Comparison of ENCODE assay signal across 31 cellular contexts in genomic region chr11:94002226-94002625, GRCh38. TPM values are rescaled to one million over a fixed set of nuclear protein-coding genes. Genes with fewer than 3 reads are reported as not detected.
DNase-seq lines count a peak whose midpoint lies in the region; ATAC-seq and TF ChIP-seq lines count a peak whose summit lies in the region.
"Had no signal": no experiment of that assay in that cellular context is flagged by ENCODE, and none has a peak within 500 bp of the region (broad histone marks: within the 10 kb centered on the region; RNA-seq: fewer than 3 reads in every experiment).

No MANE protein-coding gene starts in this region.

- no peak overlapping the region for H3K23ac ChIP-seq in IMR-90 (ENCODE audit: low read depth, low read length)

- H4K20me1 ChIP-seq in IMR-90 (ENCODE audit: insufficient read depth, low read length) = no peaks in the 10 kb centered on the region

- H3K27me3 ChIP-seq in IMR-90 (ENCODE audit: control insufficient read depth, insufficient read depth, low read length) = no peaks in the 10 kb centered on the region
- H3K27me3 ChIP-seq: gastrocnemius medialis, testis had no signal

- no peak overlapping the region for H2BK120ac ChIP-seq in IMR-90 (ENCODE audit: low read depth, low read length)

- no CpG with 5 or more reads among the region's 2 CpGs for WGBS in IMR-90 (ENCODE audit: extremely low coverage in 2 of 2, insufficient read length in 1 of 2), 2 experiments

- H3K56ac ChIP-seq in IMR-90 (ENCODE audit: extremely low read depth, insufficient read depth, low read length) = no peak overlapping the region

- no peaks in the 10 kb centered on the region for H3K9me1 ChIP-seq in IMR-90 (ENCODE audit: insufficient read depth, low read length)

- dilution Hi-C loops in IMR-90 (cut with HindIII; ENCODE audit: low sequenced_read_pairs, unreplicated experiment) = no loop called here

- H3K4ac ChIP-seq in IMR-90 (ENCODE audit: low read depth, low read length) = no peak overlapping the region

- no peak overlapping the region for H3K4me3 ChIP-seq in IMR-90 (ENCODE audit: insufficient read depth, low read depth, low read length)
- no peak overlapping the region for H3K4me3 ChIP-seq in astrocyte of the spinal cord (ENCODE audit: low read depth, low read length)
- no peak overlapping the region for H3K4me3 ChIP-seq in fibroblast of mammary gland (ENCODE audit: control insufficient read depth, low read depth, low read length)
- H3K4me3 ChIP-seq: gastrocnemius medialis, testis had no signal

- H2BK15ac ChIP-seq in IMR-90 (ENCODE audit: low read depth, low read length) = no peak overlapping the region

- no peaks in the 10 kb centered on the region for H3K79me1 ChIP-seq in IMR-90 (ENCODE audit: low read depth in 1 of 2, low read length in 2 of 2)

- no peaks in the 10 kb centered on the region for H3K4me1 Mint-ChIP-seq in stimulated activated naive CD8-positive, alpha-beta T cell treated with anti-CD3 and anti-CD28 coated beads, Interleukin-15, amount 100 ng/mL, for 72 hours
- no peaks in the 10 kb centered on the region for H3K4me1 Mint-ChIP-seq in natural killer cell treated with Interleukin-12 subunit alpha and Interleukin-12 subunit beta and Interleukin-15 and Interleukin-18, amount 100 ng/mL, for 72 hours (ENCODE audit: low read depth in 2 of 2)
- H3K4me1 Mint-ChIP-seq: stimulated activated naive B cell treated with anti-CD40 and anti-IgM and Interleukin-4, amounts not matched to agents 10 μg/mL and 1 μg/mL and 100 μg/mL, for 72 hours; T-helper 17 cell had no signal

- no peak overlapping the region for H2BK5ac ChIP-seq in IMR-90 (ENCODE audit: low read depth, low read length, poor library complexity, severe bottlenecking)

- H3K9me3 Mint-ChIP-seq in stimulated activated naive CD8-positive, alpha-beta T cell treated with anti-CD3 and anti-CD28 coated beads, Interleukin-15, amount 100 ng/mL, for 72 hours = peaks cover 11 to 18% of the 10 kb centered on the region in 2 donors
- H3K9me3 Mint-ChIP-seq in natural killer cell treated with Interleukin-12 subunit alpha and Interleukin-12 subunit beta and Interleukin-15 and Interleukin-18, amount 100 ng/mL, for 72 hours = peaks cover 18% of the 10 kb centered on the region

- TF ChIP-seq CTCF in IMR-90 (conservative IDR thresholded peaks at IDR 0.05; ENCODE audit: low read depth, low read length) (no peak), astrocyte of the spinal cord (IDR thresholded peaks at IDR 0.05; ENCODE audit: low read depth, low read length) (no peak), fibroblast of mammary gland (conservative IDR thresholded peaks at IDR 0.05; ENCODE audit: control insufficient read depth, insufficient read depth, low read depth, low read length) (no peak)

- POLR2A ChIA-PET in IMR-90 (lab: Charles Lee; ENCODE audit: unreplicated experiment) = no interaction called here

- BruUV-seq in IMR-90 (replicated peaks; lab: Mats Ljungman, UMichigan) = no TSS peak

- H2AFZ ChIP-seq in IMR-90 (replicated peaks; ENCODE audit: low read length, poor library complexity) = no peak overlapping the region

- H4K8ac ChIP-seq in IMR-90 (ENCODE audit: low read depth in 2 of 2, low read length in 2 of 2) = no peak overlapping the region

- H3K36me3 Mint-ChIP-seq in natural killer cell treated with Interleukin-12 subunit alpha and Interleukin-12 subunit beta and Interleukin-15 and Interleukin-18, amount 100 ng/mL, for 72 hours = no peaks in the 10 kb centered on the region
- H3K36me3 Mint-ChIP-seq: activated naive CD8-positive, alpha-beta T cell; stimulated activated naive B cell treated with anti-CD40 and anti-IgM and Interleukin-4, amounts not matched to agents 10 μg/mL and 1 μg/mL and 100 μg/mL, for 72 hours had no signal

- H3K36me3 ChIP-seq in IMR-90 (ENCODE audit: control insufficient read depth, insufficient read depth, low read length) = no peaks in the 10 kb centered on the region
- H3K36me3 ChIP-seq: gastrocnemius medialis had no signal

- no peak overlapping the region for H3K18ac ChIP-seq in IMR-90 (ENCODE audit: low read depth, low read length)

- no peak overlapping the region for H2BK20ac ChIP-seq in IMR-90 (ENCODE audit: low read depth, low read length)

- no peak overlapping the region for H4K5ac ChIP-seq in IMR-90 (ENCODE audit: low read depth, low read length)

- H3K27me3 Mint-ChIP-seq in stimulated activated naive CD8-positive, alpha-beta T cell treated with anti-CD3 and anti-CD28 coated beads, Interleukin-15, amount 100 ng/mL, for 72 hours = no peaks in the 10 kb centered on the region
- H3K27me3 Mint-ChIP-seq in natural killer cell treated with Interleukin-12 subunit alpha and Interleukin-12 subunit beta and Interleukin-15 and Interleukin-18, amount 100 ng/mL, for 72 hours = peaks cover 0 to 6% of the 10 kb centered on the region in 2 donors
- H3K27me3 Mint-ChIP-seq: CD4-positive, alpha-beta T cell; T-helper 17 cell had no signal

- TF ChIP-seq RAD21 in IMR-90 (IDR thresholded peaks at IDR 0.05; ENCODE audit: low read length) = no peak

- H3K27ac ChIP-seq in IMR-90 (ENCODE audit: insufficient read depth, low read length) = no peak overlapping the region
- H3K27ac ChIP-seq: gastrocnemius medialis, testis had no signal

- ATAC-seq in IMR-90 (ENCODE audit: low read depth) (no peak; the same call in 1 of the 2 replicates), GM18867 (IDR thresholded peaks at IDR 0.05; ENCODE audit: unreplicated experiment) (no peak)
- ATAC-seq in stimulated activated naive CD8-positive, alpha-beta T cell treated with anti-CD3 and anti-CD28 coated beads, Interleukin-15, amount 100 ng/mL, for 72 hours = no peak
- no peak for ATAC-seq in natural killer cell treated with Interleukin-12 subunit alpha and Interleukin-12 subunit beta and Interleukin-15 and Interleukin-18, amount 100 ng/mL, for 72 hours
- ATAC-seq: activated CD8-positive, alpha-beta T cell treated with anti-CD3 and anti-CD28 coated beads, Interleukin-2, amount 10 ng/mL, durations not matched to agents 7 days and 5 days; gastrocnemius medialis; left lobe of liver; right cardiac atrium; stimulated activated naive B cell treated with anti-CD40 and anti-IgM and Interleukin-4, amounts not matched to agents 10 μg/mL and 1 μg/mL and 100 μg/mL, for 72 hours; T-helper 17 cell had no signal

- H3K4me3 Mint-ChIP-seq in stimulated activated naive CD8-positive, alpha-beta T cell treated with anti-CD3 and anti-CD28 coated beads, Interleukin-15, amount 100 ng/mL, for 72 hours = no peak overlapping the region
- H3K4me3 Mint-ChIP-seq in natural killer cell treated with Interleukin-12 subunit alpha and Interleukin-12 subunit beta and Interleukin-15 and Interleukin-18, amount 100 ng/mL, for 72 hours = no peak overlapping the region
- H3K4me3 Mint-ChIP-seq: activated CD8-positive, alpha-beta T cell treated with anti-CD3 and anti-CD28 coated beads, Interleukin-2, amount 10 ng/mL, durations not matched to agents 7 days and 5 days; activated naive CD8-positive, alpha-beta T cell; CD4-positive, alpha-beta T cell; stimulated activated naive B cell treated with anti-CD40 and anti-IgM and Interleukin-4, amounts not matched to agents 10 μg/mL and 1 μg/mL and 100 μg/mL, for 72 hours; T-helper 17 cell had no signal

- no peaks in the 10 kb centered on the region for H3K9me3 ChIP-seq in IMR-90 (ENCODE audit: control insufficient read depth, insufficient read depth, low read length)
- H3K9me3 ChIP-seq: gastrocnemius medialis, SK-N-SH, testis had no signal

- H4K91ac ChIP-seq in IMR-90 (ENCODE audit: insufficient read depth, low read depth, low read length) = no peak overlapping the region

- H3K4me1 ChIP-seq in IMR-90 (ENCODE audit: control insufficient read depth, insufficient read depth, low read length) = no peaks in the 10 kb centered on the region
- H3K4me1 ChIP-seq: gastrocnemius medialis, testis had no signal

- DNase-seq in IMR-90 (peak; percentile 44), astrocyte of the spinal cord (ENCODE audit: low read depth, low spot score) (peak; percentile 61), fibroblast of mammary gland (ENCODE audit: low read depth) (peak; percentile 69), D341Med (ENCODE audit: low spot score) (no peak)
- DNase-seq in stimulated activated naive CD8-positive, alpha-beta T cell treated with anti-CD3 and anti-CD28 coated beads, Interleukin-15, amount 100 ng/mL, for 72 hours = no peak
- DNase-seq in natural killer cell treated with Interleukin-12 subunit alpha and Interleukin-12 subunit beta and Interleukin-15 and Interleukin-18, amount 100 ng/mL, for 72 hours (ENCODE audit: low spot score) = no peak
- DNase-seq: activated CD4-positive, CD25-positive, alpha-beta regulatory T cell treated with anti-CD3 and anti-CD28 coated beads, Interleukin-2, amount 50 U/mL, for 72 hours; activated CD8-positive, alpha-beta T cell treated with anti-CD3 and anti-CD28 coated beads, Interleukin-2, amount 10 ng/mL, durations not matched to agents 7 days and 5 days; activated T-cell treated with anti-CD3 and anti-CD28 coated beads for 4 hours; AML-193; CD4-positive, alpha-beta T cell; gastrocnemius medialis; GOT3; KG1; mesendoderm; NCI-H146; posterior cingulate gyrus; right cardiac atrium; SK-N-SH; stimulated activated CD4-positive, alpha-beta T cell treated with anti-CD3 and anti-CD28 coated beads, Interleukin-4, amount 100 ng/mL, for 4 hours; stimulated activated naive B cell treated with anti-CD40 and anti-IgM and Interleukin-4, amounts not matched to agents 10 μg/mL and 1 μg/mL and 100 μg/mL, for 72 hours; T-helper 17 cell; testis had no signal

- intact Hi-C loops in IMR-90 (cut with micrococcal nuclease) = no loop called here

- no peak for TF ChIP-seq POLR2A in IMR-90 (IDR thresholded peaks at IDR 0.05; ENCODE audit: low read depth, low read length)

- in situ Hi-C loops in IMR-90 (cut with MboI; ENCODE audit: low sequenced_read_pairs) (no loop called here), astrocyte of the spinal cord (cut with HindIII; ENCODE audit: low sequenced_read_pairs) (no loop called here)

- no peak overlapping the region for H2AK5ac ChIP-seq in IMR-90 (ENCODE audit: low read depth, low read length)

- H3K14ac ChIP-seq in IMR-90 (replicated peaks; ENCODE audit: low read depth, low read length) = no peak overlapping the region

- no peak overlapping the region for H3K9ac ChIP-seq in IMR-90 (ENCODE audit: low read depth, low read length)
- H3K9ac ChIP-seq: SK-N-SH had no signal

- no peak overlapping the region for H3K27ac Mint-ChIP-seq in stimulated activated naive CD8-positive, alpha-beta T cell treated with anti-CD3 and anti-CD28 coated beads, Interleukin-15, amount 100 ng/mL, for 72 hours
- H3K27ac Mint-ChIP-seq in natural killer cell treated with Interleukin-12 subunit alpha and Interleukin-12 subunit beta and Interleukin-15 and Interleukin-18, amount 100 ng/mL, for 72 hours = no peak overlapping the region
- H3K27ac Mint-ChIP-seq: activated CD8-positive, alpha-beta T cell treated with anti-CD3 and anti-CD28 coated beads, Interleukin-2, amount 10 ng/mL, durations not matched to agents 7 days and 5 days; activated naive CD8-positive, alpha-beta T cell; CD4-positive, alpha-beta T cell; stimulated activated naive B cell treated with anti-CD40 and anti-IgM and Interleukin-4, amounts not matched to agents 10 μg/mL and 1 μg/mL and 100 μg/mL, for 72 hours; T-helper 17 cell had no signal

- no peak overlapping the region for H3K4me2 ChIP-seq in IMR-90 (ENCODE audit: low read depth, low read length)
- H3K4me2 ChIP-seq: SK-N-SH had no signal

- H2AK9ac ChIP-seq in IMR-90 (replicated peaks; ENCODE audit: low read depth, low read length, poor library complexity) = no peak overlapping the region

- CTCF ChIA-PET in IMR-90 (lab: Yijun Ruan, JAX) = no interaction called here

RNA-seq across cellular contexts. Expression of gene HEPHL1, which starts 18.9 kb away (rescaled TPM):
- total RNA-seq in IMR-90 (2012; rRNA removed) = under 0.01 TPM in 1 of 2 replicates, not detected in the other
- 0.01 and 0.02 TPM in 2 replicates for polyA plus RNA-seq in IMR-90 (2012; rRNA removed)
- not detected in 2 replicates for polyA plus RNA-seq in IMR-90 (2012; cell fraction: cytosol; rRNA removed)
- 0.01 TPM in 1 of 2 replicates, not detected in the other for polyA plus RNA-seq in IMR-90 (2012; cell fraction: nucleus; rRNA removed; ENCODE audit: low replicate concordance)
- total RNA-seq in natural killer cell treated with Interleukin-12 subunit alpha and Interleukin-12 subunit beta and Interleukin-15 and Interleukin-18, amount 100 ng/mL, for 72 hours = not detected
- total RNA-seq: activated CD8-positive, alpha-beta T cell treated with anti-CD3 and anti-CD28 coated beads, Interleukin-2, amount 10 ng/mL, durations not matched to agents 7 days and 5 days; CD4-positive, alpha-beta T cell; cerebellum; endothelial cell of umbilical vein; gastrocnemius medialis; HT-29; left lobe of liver; NCI-H460; right cardiac atrium; T-helper 17 cell; urinary bladder had no signal
- polyA plus RNA-seq: endothelial cell of umbilical vein, right cardiac atrium, SK-N-SH, urinary bladder had no signal

Comparison
In these comparisons a context has a peak if more than half of its experiments do, and no peak if none do; other contexts are left out.
1. DNase-seq: peak in IMR-90 (single experiment), astrocyte of the spinal cord (single experiment) and fibroblast of mammary gland (single experiment); none in D341Med (single experiment), stimulated activated naive CD8-positive, alpha-beta T cell treated with anti-CD3 and anti-CD28 coated beads, Interleukin-15, amount 100 ng/mL, for 72 hours (0 of 2) and natural killer cell treated with Interleukin-12 subunit alpha and Interleukin-12 subunit beta and Interleukin-15 and Interleukin-18, amount 100 ng/mL, for 72 hours (single experiment).